23 cellular contexts compared by ENCODE assay signal in the genomic region with DNA sequence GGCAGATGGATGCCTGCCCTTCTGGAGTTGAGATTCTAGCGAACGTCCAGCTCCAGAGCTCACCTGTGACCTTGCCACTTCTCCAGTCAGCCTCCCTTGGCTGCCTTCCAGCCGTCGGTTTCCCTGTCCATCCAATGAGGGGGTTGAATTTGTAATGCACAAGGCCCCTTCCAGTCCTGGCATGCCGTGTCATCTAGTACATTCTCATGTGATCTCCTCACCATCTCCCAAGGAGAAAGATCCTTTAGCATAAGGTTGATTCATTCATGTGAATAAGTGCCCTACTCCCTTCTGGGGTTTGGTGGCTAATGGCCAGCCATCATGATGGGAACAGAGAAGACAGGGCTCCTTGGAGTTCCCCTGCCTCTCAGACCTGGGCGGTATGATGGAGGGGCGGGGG. TPM values are rescaled to one million over a fixed set of nuclear protein-coding genes. Genes with fewer than 3 reads are reported as not detected.
"Had no signal": no experiment of that assay in that cellular context is flagged by ENCODE, and none has a peak within 500 bp of the region (broad histone marks: within the 10 kb centered on the region; RNA-seq: fewer than 3 reads in every experiment).

No MANE protein-coding gene starts in this region.

- H3K36me3 ChIP-seq: esophagus squamous epithelium, gastroesophageal sphincter, left ventricle myocardium inferior, lower lobe of right lung, right lobe of liver, tibial nerve, upper lobe of right lung had no signal

- H3K4me3 ChIP-seq: esophagus squamous epithelium, gastroesophageal sphincter, left ventricle myocardium inferior, lower lobe of right lung, psoas muscle, right lobe of liver, testis, tibial nerve, upper lobe of right lung had no signal

- H3K4me3 Mint-ChIP-seq: dendritic cell treated with granulocyte-macrophage colony-stimulating factor and Interleukin-4, amounts not matched to agents 40 ng/mL and 50 ng/mL, for 4 days; effector memory CD8-positive, alpha-beta T cell; immature natural killer cell; memory B cell; mesothelial cell of epicardium; natural killer cell treated with Interleukin-12 subunit alpha and Interleukin-12 subunit beta and Interleukin-15 and Interleukin-18, amount 100 ng/mL, for 72 hours; stimulated activated memory B cell treated with anti-CD40 and anti-IgM and Interleukin-4, amounts not matched to agents 10 μg/mL and 1 μg/mL and 100 μg/mL, for 72 hours; stimulated activated naive CD8-positive, alpha-beta T cell treated with anti-CD3 and anti-CD28 coated beads, Interleukin-15, Interleukin-2, amounts not matched to agents 100 ng/mL and 50 ng/mL, for 24 hours had no signal

- H3K9me3 Mint-ChIP-seq: dendritic cell treated with granulocyte-macrophage colony-stimulating factor and Interleukin-4, amounts not matched to agents 40 ng/mL and 50 ng/mL, for 4 days; effector memory CD8-positive, alpha-beta T cell; memory B cell; mesothelial cell of epicardium; natural killer cell treated with Interleukin-12 subunit alpha and Interleukin-12 subunit beta and Interleukin-15 and Interleukin-18, amount 100 ng/mL, for 72 hours; stimulated activated memory B cell treated with anti-CD40 and anti-IgM and Interleukin-4, amounts not matched to agents 10 μg/mL and 1 μg/mL and 100 μg/mL, for 72 hours; stimulated activated naive CD8-positive, alpha-beta T cell treated with anti-CD3 and anti-CD28 coated beads, Interleukin-15, Interleukin-2, amounts not matched to agents 100 ng/mL and 50 ng/mL, for 24 hours had no signal

- H3K36me3 Mint-ChIP-seq: immature natural killer cell; mesothelial cell of epicardium; natural killer cell treated with Interleukin-12 subunit alpha and Interleukin-12 subunit beta and Interleukin-15 and Interleukin-18, amount 100 ng/mL, for 72 hours; stimulated activated memory B cell treated with anti-CD40 and anti-IgM and Interleukin-4, amounts not matched to agents 10 μg/mL and 1 μg/mL and 100 μg/mL, for 72 hours had no signal

- ATAC-seq: effector memory CD8-positive, alpha-beta T cell; gastroesophageal sphincter; left cardiac atrium; lower lobe of right lung; natural killer cell treated with Interleukin-12 subunit alpha and Interleukin-12 subunit beta and Interleukin-15 and Interleukin-18, amount 100 ng/mL, for 72 hours; psoas muscle; right lobe of liver; stimulated activated memory B cell treated with anti-CD40 and anti-IgM and Interleukin-4, amounts not matched to agents 10 μg/mL and 1 μg/mL and 100 μg/mL, for 72 hours; upper lobe of right lung had no signal

- H3K4me1 ChIP-seq: lower lobe of right lung, psoas muscle, right lobe of liver, testis had no signal

- H3K27ac Mint-ChIP-seq: dendritic cell treated with granulocyte-macrophage colony-stimulating factor and Interleukin-4, amounts not matched to agents 40 ng/mL and 50 ng/mL, for 4 days; effector memory CD8-positive, alpha-beta T cell; immature natural killer cell; memory B cell; mesothelial cell of epicardium; natural killer cell treated with Interleukin-12 subunit alpha and Interleukin-12 subunit beta and Interleukin-15 and Interleukin-18, amount 100 ng/mL, for 72 hours; stimulated activated memory B cell treated with anti-CD40 and anti-IgM and Interleukin-4, amounts not matched to agents 10 μg/mL and 1 μg/mL and 100 μg/mL, for 72 hours; stimulated activated naive CD8-positive, alpha-beta T cell treated with anti-CD3 and anti-CD28 coated beads, Interleukin-15, Interleukin-2, amounts not matched to agents 100 ng/mL and 50 ng/mL, for 24 hours had no signal

- H3K9me3 ChIP-seq: esophagus squamous epithelium, gastroesophageal sphincter, left ventricle myocardium inferior, lower lobe of right lung, psoas muscle, right lobe of liver, testis, tibial nerve, upper lobe of right lung had no signal

- H3K27me3 ChIP-seq: gastroesophageal sphincter, right lobe of liver, testis, upper lobe of right lung had no signal

- H3K27ac ChIP-seq: esophagus squamous epithelium, gastroesophageal sphincter, left ventricle myocardium inferior, lower lobe of right lung, psoas muscle, right lobe of liver, testis, tibial nerve, upper lobe of right lung had no signal

- DNase-seq: effector memory CD8-positive, alpha-beta T cell; esophagus squamous epithelium; foreskin fibroblast; immature natural killer cell; left cardiac atrium; left ventricle myocardium inferior; lower lobe of right lung; psoas muscle; retina; right lobe of liver; stimulated activated CD4-positive, alpha-beta T cell treated with anti-CD3 and anti-CD28 coated beads, Interleukin-4, amount 100 ng/mL, for 1 hour; stimulated activated CD8-positive, alpha-beta memory T cell treated with anti-CD3 and anti-CD28 coated beads, Interleukin-4, amount 100 ng/mL, for 48 hours; testis; upper lobe of right lung had no signal

RNA-seq across cellular contexts. Expression of a gene that starts 18.9 kb away (rescaled TPM):
- total RNA-seq: natural killer cell treated with Interleukin-12 subunit alpha and Interleukin-12 subunit beta and Interleukin-15 and Interleukin-18, amount 100 ng/mL, for 72 hours had no signal

RNA-seq across cellular contexts. Expression of a gene that starts 55.3 kb away (rescaled TPM):
- total RNA-seq: epithelial cell of proximal tubule; natural killer cell treated with Interleukin-12 subunit alpha and Interleukin-12 subunit beta and Interleukin-15 and Interleukin-18, amount 100 ng/mL, for 72 hours; right lobe of liver; upper lobe of right lung had no signal
- polyA plus RNA-seq: immature natural killer cell had no signal
